ENCODE assay signal across 8 cellular contexts in genomic region chr3:127672429-127673190, GRCh38. TPM values are rescaled to one million over a fixed set of nuclear protein-coding genes. Genes with fewer than 3 reads are reported as not detected.
DNase-seq lines count a peak whose midpoint lies in the region; ATAC-seq lines count a peak whose summit lies in the region.

Gene ABTB1 (plus strand): TSS chr3:127672952. CDS start chr3:127673026, 74 bp downstream.

- ATAC-seq in HG03439 (IDR thresholded peaks at IDR 0.05; ENCODE audit: unreplicated experiment) = peak; percentile 72
- ATAC-seq in activated CD8-positive, alpha-beta T cell treated with anti-CD3 and anti-CD28 coated beads, Interleukin-2, amount 10 ng/mL, durations not matched to agents 7 days and 5 days = peak; percentile 88

- DNase-seq in AML-193 (lab: John Stamatoyannopoulos, UW) = peak; percentile 78 to 87
- peak; percentile 87 for DNase-seq in GM19238 (ENCODE audit: insufficient read length, low spot score)
- DNase-seq in NCI-H774 (lab: John Stamatoyannopoulos, UW) = peak; percentile 79
- DNase-seq in activated CD8-positive, alpha-beta T cell treated with anti-CD3 and anti-CD28 coated beads, Interleukin-2, amount 10 ng/mL, durations not matched to agents 7 days and 5 days = peak; percentile 90
- peak; percentile 77 for DNase-seq in effector CD4-positive, alpha-beta T cell
- DNase-seq in medulla oblongata (ENCODE audit: extremely low spot score) = peak; percentile 64
- DNase-seq in stimulated activated CD8-positive, alpha-beta memory T cell treated with anti-CD3 and anti-CD28 coated beads, Interleukin-12 subunit alpha, Interleukin-12 subunit beta, amount 100 ng/mL, for 24 hours (ENCODE audit: extremely low read depth) = peak; percentile 75

- peaks cover 29% of the 10 kb centered on the region for H3K4me1 Mint-ChIP-seq in activated CD8-positive, alpha-beta T cell treated with anti-CD3 and anti-CD28 coated beads, Interleukin-2, amount 10 ng/mL, durations not matched to agents 7 days and 5 days (ENCODE audit: low read depth)

- H3K27me3 Mint-ChIP-seq in activated CD8-positive, alpha-beta T cell treated with anti-CD3 and anti-CD28 coated beads, Interleukin-2, amount 10 ng/mL, durations not matched to agents 7 days and 5 days (ENCODE audit: low read depth) = peaks cover 3% of the 10 kb centered on the region

- H3K36me3 Mint-ChIP-seq in activated CD8-positive, alpha-beta T cell treated with anti-CD3 and anti-CD28 coated beads, Interleukin-2, amount 10 ng/mL, durations not matched to agents 7 days and 5 days (ENCODE audit: low read depth) = no peaks in the 10 kb centered on the region

- H3K4me3 Mint-ChIP-seq in activated CD8-positive, alpha-beta T cell treated with anti-CD3 and anti-CD28 coated beads, Interleukin-2, amount 10 ng/mL, durations not matched to agents 7 days and 5 days = peak within 1 kb of the TSS; percentile 91

- no peaks in the 10 kb centered on the region for H3K9me3 Mint-ChIP-seq in activated CD8-positive, alpha-beta T cell treated with anti-CD3 and anti-CD28 coated beads, Interleukin-2, amount 10 ng/mL, durations not matched to agents 7 days and 5 days (ENCODE audit: insufficient read depth)

- CTCF ChIA-PET in activated CD8-positive, alpha-beta T cell treated with anti-CD3 and anti-CD28 coated beads, Interleukin-2, amount 10 ng/mL, durations not matched to agents 7 days and 5 days (lab: Charles Lee) = interaction anchor here (0.7 to 1.5 kb wide), 5 partner anchors 18 to 97 kb away, joined by 3 to 5 read pairs (median 4); no protein-coding TSS in a partner anchor

- peak within 1 kb of the TSS; percentile 99 for H3K27ac Mint-ChIP-seq in activated CD8-positive, alpha-beta T cell treated with anti-CD3 and anti-CD28 coated beads, Interleukin-2, amount 10 ng/mL, durations not matched to agents 7 days and 5 days

- POLR2A ChIA-PET in activated CD8-positive, alpha-beta T cell treated with anti-CD3 and anti-CD28 coated beads, Interleukin-2, amount 10 ng/mL, durations not matched to agents 7 days and 5 days (lab: Charles Lee) = interaction anchor here (0.7 to 1.8 kb wide), 9 partner anchors 10 to 97 kb away, joined by 3 to 8 read pairs (median 5); partner anchors contain the start of genes MCM2 and TPRA1

RNA-seq across cellular contexts. Expression of gene ABTB1, which starts in this region (rescaled TPM):
- 10 to 100 TPM; 15.6 to 16.5 TPM for total RNA-seq in activated CD8-positive, alpha-beta T cell treated with anti-CD3 and anti-CD28 coated beads, Interleukin-2, amount 10 ng/mL, durations not matched to agents 7 days and 5 days

Comparison
In these comparisons a context has a peak if more than half of its experiments do, and no peak if none do; other contexts are left out.
1. Peak in every context shown above with its lines: DNase-seq and ATAC-seq.